In the genomic region with DNA sequence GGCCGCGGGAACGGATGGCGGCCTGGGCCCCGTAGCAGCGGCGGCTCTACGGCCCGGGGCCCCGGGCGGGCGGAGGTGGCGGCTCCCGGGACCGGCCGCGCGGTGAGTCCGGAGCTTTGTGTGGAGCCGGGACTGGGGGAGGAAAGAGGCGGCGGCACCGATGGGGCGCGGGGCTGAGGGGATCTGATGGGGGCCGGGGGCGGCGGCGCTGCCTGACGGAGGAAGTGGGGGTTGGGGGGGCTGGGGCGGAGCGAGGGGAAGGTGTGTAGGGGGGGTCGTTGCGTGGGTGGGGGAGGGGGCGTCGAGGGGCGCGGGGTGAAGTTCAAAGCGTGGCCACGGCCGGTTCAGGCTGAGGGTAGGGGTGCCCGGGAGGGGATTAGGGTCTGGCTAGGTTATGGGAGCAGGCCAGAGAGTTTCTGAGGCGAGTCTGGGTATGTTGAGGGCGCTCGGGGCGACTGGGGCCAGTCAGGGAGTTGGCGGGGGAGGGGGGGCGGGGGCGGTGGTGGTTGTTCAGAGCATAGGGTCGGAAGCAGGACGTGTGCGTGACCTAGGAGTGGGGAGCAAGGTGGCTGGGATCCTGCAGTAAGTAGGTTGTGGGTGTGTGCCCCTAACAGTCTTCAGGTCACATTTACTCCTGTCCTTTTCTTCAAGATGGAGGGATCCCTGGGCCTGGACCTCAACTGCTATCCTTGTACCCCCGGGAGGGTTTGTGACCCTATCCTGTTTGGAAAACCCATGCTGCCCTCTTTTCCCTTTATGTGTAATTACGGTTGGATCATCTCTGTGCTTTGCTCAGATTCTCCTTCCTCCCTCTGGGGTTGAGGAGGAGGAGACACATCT, we compare ENCODE assay signal across 8 cellular contexts. TPM values are rescaled to one million over a fixed set of nuclear protein-coding genes. Genes with fewer than 3 reads are reported as not detected.
DNase-seq lines count a peak whose midpoint lies in the region; ATAC-seq, FAIRE-seq and TF ChIP-seq lines count a peak whose summit lies in the region.

No MANE protein-coding gene starts in this region.

- TF ChIP-seq CTCF in AG04450 (IDR thresholded peaks at IDR 0.05; ENCODE audit: low read depth, low read length): peak; percentile 33; the same call in 1 of the 2 replicates
- no peak for TF ChIP-seq CTCF in WERI-Rb-1 (IDR thresholded peaks at IDR 0.05; ENCODE audit: low read depth, low read length)

- H3K27ac ChIP-seq in AG04450 (ENCODE audit: low read depth, low read length) (peak overlapping the region; percentile 50), WERI-Rb-1 (peak overlapping the region; percentile 81), caudate nucleus (ENCODE audit: low read depth, low read length) (peak overlapping the region; percentile 65)

- POLR2A ChIA-PET in AG04450 (lab: Yijun Ruan, JAX): interaction anchor here (1.1 kb wide), 1 partner anchor 16 kb away, joined by 6 read pairs; no protein-coding TSS in a partner anchor

- no peak for ATAC-seq in HG02798 (IDR thresholded peaks at IDR 0.05; ENCODE audit: poor library complexity, unreplicated experiment)

- DNase-seq in AG04450 (ENCODE audit: low read depth, low spot score) (peak; percentile 52), GM18507 (ENCODE audit: extremely low spot score, insufficient read length, low read depth) (peak; percentile 26), MV-4-11 (lab: John Stamatoyannopoulos, UW) (peak; percentile 58), WERI-Rb-1 (peak; percentile 55), caudate nucleus (lab: John Stamatoyannopoulos, UW) (peak in 39 of 61 donors; percentile 7 to 71 (median 45)), islet precursor cell (peak; percentile 68)
- peak; percentile 2 to 10 for DNase-seq in stimulated activated CD4-positive, alpha-beta T cell treated with anti-CD3 and anti-CD28 coated beads, Interleukin-12 subunit alpha, Interleukin-12 subunit beta, amount 100 ng/mL, for 24 hours (ENCODE audit: low read depth in 2 of 2)

- peak overlapping the region; percentile 78 for H3K4me3 ChIP-seq in AG04450 (ENCODE audit: low read depth, low read length)
- peak overlapping the region; percentile 51 for H3K4me3 ChIP-seq in WERI-Rb-1 (ENCODE audit: low read depth, low read length)

- peaks cover 23% of the 10 kb centered on the region for H3K36me3 ChIP-seq in WERI-Rb-1

- peak; percentile 89 for FAIRE-seq in GM18507 (lab: Jason Lieb, UNC)

- no peaks in the 10 kb centered on the region for H3K9me3 ChIP-seq in AG04450 (ENCODE audit: control insufficient read depth, insufficient read depth, low read length)
- no peaks in the 10 kb centered on the region for H3K9me3 ChIP-seq in WERI-Rb-1 (ENCODE audit: severe bottlenecking)

- H3K27me3 ChIP-seq in AG04450 (ENCODE audit: control insufficient read depth, insufficient read depth, low read length): no peaks in the 10 kb centered on the region
- H3K27me3 ChIP-seq in WERI-Rb-1 (ENCODE audit: insufficient read depth, low read depth, severe bottlenecking): no peaks in the 10 kb centered on the region

- CTCF ChIA-PET in AG04450 (lab: Charles Lee): interaction anchor here (1.4 to 1.5 kb wide), 3 partner anchors 220 to 267 kb away, joined by 3 to 6 read pairs (median 4); no protein-coding TSS in a partner anchor

RNA-seq across cellular contexts. Expression of a gene that starts 0.6 kb away (rescaled TPM):
- polyA plus RNA-seq in AG04450 (2011; rRNA removed): 28.9 and 31.1 TPM in 2 replicates
- 52.4 and 78.9 TPM in 2 replicates for polyA minus RNA-seq in AG04450 (2011; rRNA and poly(A)+ RNA removed)

Comparison
In these comparisons a context has a peak if more than half of its experiments do, and no peak if none do; other contexts are left out.
1. DNase-seq: peak in every context shown above with its lines; median percentile 68 in islet precursor cell; 58 in MV-4-11; 55 in WERI-Rb-1; 52 in AG04450; 45 in caudate nucleus; 26 in GM18507; 6 in stimulated activated CD4-positive, alpha-beta T cell treated with anti-CD3 and anti-CD28 coated beads, Interleukin-12 subunit alpha, Interleukin-12 subunit beta, amount 100 ng/mL, for 24 hours.